ENCODE assay signal across 8 cellular contexts in genomic region chr17:38733315-38734234, GRCh38. TPM values are rescaled to one million over a fixed set of nuclear protein-coding genes. Genes with fewer than 3 reads are reported as not detected.
DNase-seq lines count a peak whose midpoint lies in the region; ATAC-seq and TF ChIP-seq lines count a peak whose summit lies in the region.

No MANE protein-coding gene starts in this region.

- TF ChIP-seq CTCF in left ventricle myocardium inferior (IDR thresholded peaks at IDR 0.05; ENCODE audit: borderline replicate concordance) (no peak), RWPE1 (conservative IDR thresholded peaks at IDR 0.05; ENCODE audit: low read depth) (peak; percentile 15; the same call in 1 of the 2 replicates), epithelial cell of proximal tubule (conservative IDR thresholded peaks at IDR 0.05; ENCODE audit: low read depth, low read length) (peak; percentile 34), tibial artery (IDR thresholded peaks at IDR 0.05) (no peak)

- H3K27me3 ChIP-seq in left ventricle myocardium inferior (ENCODE audit: low read depth), result no peaks in the 10 kb centered on the region
- H3K27me3 ChIP-seq in tibial artery, result no peaks in the 10 kb centered on the region

- intact Hi-C loops in left ventricle myocardium inferior (cut with micrococcal nuclease), result no loop called here
- intact Hi-C loops in Right ventricle myocardium inferior (cut with DNase I), result loop anchor here (1.0 to 10.0 kb wide), 3 partner anchors 41 to 309 kb away; partner anchors contain the start of gene ARHGAP23
- intact Hi-C loops in tibial artery (cut with DNase I; ENCODE audit: low total_unique reads), result loop anchor here (2.0 to 10.0 kb wide), 2 partner anchors 55 to 379 kb away; partner anchors contain the start of gene SOCS7

- no peaks in the 10 kb centered on the region for H3K9me3 ChIP-seq in left ventricle myocardium inferior (replicated peaks)
- H3K9me3 ChIP-seq in tibial artery, result no peaks in the 10 kb centered on the region

- H3K27ac ChIP-seq in left ventricle myocardium inferior (replicated peaks) (peak overlapping the region; percentile 97), RWPE1 (peak overlapping the region; percentile 89), tibial artery (peak overlapping the region; percentile 86 to 94)

- no peak for ATAC-seq in Right ventricle myocardium inferior
- ATAC-seq in HG02885 (IDR thresholded peaks at IDR 0.05; ENCODE audit: poor library complexity, unreplicated experiment), result no peak
- ATAC-seq in GM21360 (IDR thresholded peaks at IDR 0.05; ENCODE audit: unreplicated experiment), result no peak

- CTCF ChIA-PET in RWPE1 (lab: Yijun Ruan, JAX), result interaction anchor here (0.6 to 1.7 kb wide), 7 partner anchors 18 to 386 kb away, joined by 3 to 9 read pairs (median 3); no protein-coding TSS in a partner anchor

- POLR2A ChIA-PET in RWPE1 (lab: Yijun Ruan, JAX; ENCODE audit: low non-redundant PET), result no interaction called here

- H3K4me3 ChIP-seq in left ventricle myocardium inferior (no peak overlapping the region), epithelial cell of proximal tubule (ENCODE audit: low read depth, low read length) (no peak overlapping the region), tibial artery (no peak overlapping the region)

- H3K4me1 ChIP-seq in left ventricle myocardium inferior (peaks cover 74% of the 10 kb centered on the region), tibial artery (peaks cover 0 to 52% (median 43%) of the 10 kb centered on the region in 4 donors)

- peaks cover 58% of the 10 kb centered on the region for H3K36me3 ChIP-seq in left ventricle myocardium inferior
- peaks cover 7 to 55% (median 43%) of the 10 kb centered on the region in 3 donors for H3K36me3 ChIP-seq in tibial artery

- DNase-seq in left ventricle myocardium inferior (no peak), Right ventricle myocardium inferior (ENCODE audit: missing footprints) (no peak), RWPE1 (ENCODE audit: low spot score) (no peak), epithelial cell of proximal tubule (ENCODE audit: low read depth) (no peak), tibial artery (no peak), GF-D8 (lab: John Stamatoyannopoulos, UW) (no peak)

RNA-seq across cellular contexts. Expression of gene CISD3, which starts 3.4 kb away (rescaled TPM):
- total RNA-seq in left ventricle myocardium inferior, result 75.9 TPM
- total RNA-seq in Right ventricle myocardium inferior, result 84.7 TPM
- total RNA-seq in epithelial cell of proximal tubule, result 9.4 and 19.3 TPM in 2 replicates

RNA-seq across cellular contexts. Expression of gene PCGF2, which starts 14.6 kb away (rescaled TPM):
- 20.7 TPM for total RNA-seq in left ventricle myocardium inferior
- 24.4 TPM for total RNA-seq in Right ventricle myocardium inferior
- 6.1 and 7.6 TPM in 2 replicates for total RNA-seq in epithelial cell of proximal tubule

RNA-seq across cellular contexts. Expression of gene PSMB3, which starts 19.0 kb away (rescaled TPM):
- total RNA-seq in left ventricle myocardium inferior, result 149 TPM
- 175 TPM for total RNA-seq in Right ventricle myocardium inferior
- total RNA-seq in epithelial cell of proximal tubule, result 311 and 436 TPM in 2 replicates

RNA-seq across cellular contexts. Expression of gene MLLT6, which starts 28.5 kb away (rescaled TPM):
- total RNA-seq in left ventricle myocardium inferior (74.1 TPM), Right ventricle myocardium inferior (71.1 TPM), epithelial cell of proximal tubule (25.0 and 34.2 TPM in 2 replicates)

RNA-seq across cellular contexts. Expression of gene EPOP, which starts 58.8 kb away (rescaled TPM):
- total RNA-seq in left ventricle myocardium inferior (0.33 TPM), Right ventricle myocardium inferior (0.51 TPM), epithelial cell of proximal tubule (2.4 and 4.1 TPM in 2 replicates)

Comparison
In these comparisons a context has a peak if more than half of its experiments do, and no peak if none do; other contexts are left out.
1. CTCF ChIP-seq: peak in RWPE1 (single experiment) and epithelial cell of proximal tubule (single experiment); none in left ventricle myocardium inferior (single experiment) and tibial artery (0 of 2).
2. Peak in every context shown above with its lines, with median percentiles within 50 percentile points of each other: H3K27ac ChIP-seq.